19 cellular contexts compared by ENCODE assay signal in the genomic region with DNA sequence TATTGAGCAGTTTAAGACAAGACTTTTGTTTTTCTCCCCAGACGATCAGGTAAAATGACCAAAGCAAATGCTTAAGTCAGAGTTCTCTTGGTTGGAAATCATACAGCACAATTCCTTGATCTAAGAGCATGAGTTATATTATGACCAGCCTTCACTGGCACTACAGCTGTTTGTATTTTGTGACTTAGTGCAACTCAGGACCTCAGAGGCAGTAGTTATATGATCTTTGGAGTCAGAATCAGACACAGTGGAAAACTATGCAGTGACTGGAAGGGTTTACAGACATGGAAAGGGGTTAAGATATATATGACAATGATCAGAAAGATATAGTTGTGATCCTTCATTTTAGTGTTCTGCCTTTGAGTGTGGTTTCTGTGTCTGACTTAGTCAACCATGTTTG. TPM values are rescaled to one million over a fixed set of nuclear protein-coding genes. Genes with fewer than 3 reads are reported as not detected.
A peak's percentile ranks its signal among the peaks of the same experiment; 100 is the strongest.
DNase-seq lines count a peak whose midpoint lies in the region; ATAC-seq, FAIRE-seq and TF ChIP-seq lines count a peak whose summit lies in the region.
"Had no signal": no experiment of that assay in that cellular context is flagged by ENCODE, and none has a peak within 500 bp of the region (broad histone marks: within the 10 kb centered on the region; RNA-seq: fewer than 3 reads in every experiment).

No MANE protein-coding gene starts in this region.

- peaks cover 16% of the 10 kb centered on the region for H4K20me1 ChIP-seq in keratinocyte (ENCODE audit: control insufficient read depth, extremely low read depth, insufficient read depth, low read length)

- peak; percentile 66 for FAIRE-seq in keratinocyte (lab: Jason Lieb, UNC)
- FAIRE-seq: K562 had no signal

- no peaks in the 10 kb centered on the region for H3K27me3 Mint-ChIP-seq in activated T-cell treated with anti-CD3 and anti-CD28 coated beads, Interleukin-2, amount 50 U/mL, for 24 hours
- H3K27me3 Mint-ChIP-seq in progenitor cell of endocrine pancreas, result no peaks in the 10 kb centered on the region

- no peaks in the 10 kb centered on the region for H3K9me1 ChIP-seq in keratinocyte (ENCODE audit: control insufficient read depth, extremely low read depth, insufficient read depth, low read length)

- no peak overlapping the region for H3K9ac ChIP-seq in keratinocyte (ENCODE audit: control insufficient read depth, extremely low read depth, insufficient read depth, low read length)

- no peak overlapping the region for H3K4me3 ChIP-seq in keratinocyte (ENCODE audit: control insufficient read depth in 2 of 3, extremely low read depth in 1 of 3, insufficient read depth in 2 of 3, low read depth in 1 of 3, low read length in 3 of 3)
- no peak overlapping the region for H3K4me3 ChIP-seq in body of pancreas
- H3K4me3 ChIP-seq: K562 had no signal

- peaks cover 85% of the 10 kb centered on the region for H3K36me3 Mint-ChIP-seq in activated T-cell treated with anti-CD3 and anti-CD28 coated beads, Interleukin-2, amount 50 U/mL, for 24 hours (ENCODE audit: low read depth)
- peaks cover 30% of the 10 kb centered on the region for H3K36me3 Mint-ChIP-seq in progenitor cell of endocrine pancreas (ENCODE audit: insufficient read depth)

- peaks cover 51% of the 10 kb centered on the region for H3K4me1 Mint-ChIP-seq in activated T-cell treated with anti-CD3 and anti-CD28 coated beads, Interleukin-2, amount 50 U/mL, for 24 hours (ENCODE audit: low read depth)
- peaks cover 16% of the 10 kb centered on the region for H3K4me1 Mint-ChIP-seq in progenitor cell of endocrine pancreas (ENCODE audit: low read depth)

- dilution Hi-C loops in keratinocyte (cut with MboI; ENCODE audit: extremely low pct_ligation_motif_present, low sequenced_read_pairs), result loop anchor here (25.0 kb wide), 1 partner anchor 95 kb away; no protein-coding TSS in a partner anchor

- DNase-seq in activated T-cell treated with anti-CD3 and anti-CD28 coated beads, Interleukin-2, amount 50 U/mL, for 24 hours, result no peak
- no peak for DNase-seq in activated T-cell treated with anti-CD3 and anti-CD28 coated beads for 4 hours
- DNase-seq in LHCN-M2 (ENCODE audit: low read depth), result peak; percentile 11
- no peak for DNase-seq in keratinocyte (ENCODE audit: low read depth, low spot score)
- no peak for DNase-seq in progenitor cell of endocrine pancreas (ENCODE audit: low spot score, unreplicated experiment)
- no peak for DNase-seq in DMS114 treated with DMSO at 0.1 percent for 48 hours (lab: John Stamatoyannopoulos, UW; ENCODE audit: unreplicated experiment)
- no peak for DNase-seq in body of pancreas
- DNase-seq in DMS53 treated with DMSO at 0.1 percent for 48 hours (lab: John Stamatoyannopoulos, UW; ENCODE audit: unreplicated experiment), result no peak
- DNase-seq: GF-D8; H7; MV-4-11; NCI-H1417 treated with DMSO at 0.1 percent for 48 hours; NCI-H1930; NCI-H2171; NCI-H446; NCI-H69; NK-92 treated with Interleukin-12 subunit alpha and Interleukin-12 subunit beta, amount 100 ng/mL, for 24 hours; SHP77 had no signal

- H3K36me3 ChIP-seq in keratinocyte (ENCODE audit: control insufficient read depth in 2 of 2, extremely low read depth in 1 of 2, insufficient read depth in 2 of 2, low read length in 2 of 2) (peaks cover 17 to 29% of the 10 kb centered on the region in 2 experiments), body of pancreas (replicated peaks in 1 of 2; ENCODE audit: insufficient read depth in 1 of 2, low read depth in 2 of 2) (peaks cover 0 to 16% of the 10 kb centered on the region in 2 donors)

- no peak overlapping the region for H3K4me3 Mint-ChIP-seq in activated T-cell treated with anti-CD3 and anti-CD28 coated beads, Interleukin-2, amount 50 U/mL, for 24 hours
- no peak overlapping the region for H3K4me3 Mint-ChIP-seq in progenitor cell of endocrine pancreas (ENCODE audit: low read depth)

- intact Hi-C loops in body of pancreas (cut with DNase I), result no loop called here

- H3K9me3 ChIP-seq in keratinocyte (ENCODE audit: control insufficient read depth, low read depth, low read length) (no peaks in the 10 kb centered on the region), body of pancreas (no peaks in the 10 kb centered on the region)

- H3K27ac ChIP-seq in keratinocyte (ENCODE audit: control insufficient read depth, insufficient read depth, low read length), result no peak overlapping the region
- H3K27ac ChIP-seq in body of pancreas, result no peak overlapping the region

- no peak for TF ChIP-seq POLR2A in body of pancreas (IDR thresholded peaks at IDR 0.05)

- 79 to 85% methylated on average over 1 of the region's 1 CpG for whole genome bisulfite sequencing in body of pancreas, 2 donors

- TF ChIP-seq CTCF in keratinocyte (optimal IDR thresholded peaks at IDR 0.05 in 1 of 3, IDR thresholded peaks at IDR 0.05 in 1 of 3, conservative IDR thresholded peaks at IDR 0.05 in 1 of 3; ENCODE audit: extremely low read depth in 1 of 3, insufficient read depth in 2 of 3, low read length in 3 of 3), result no peak
- no peak for TF ChIP-seq CTCF in progenitor cell of endocrine pancreas (IDR thresholded peaks at IDR 0.05; ENCODE audit: unreplicated experiment)
- TF ChIP-seq CTCF in body of pancreas (IDR thresholded peaks at IDR 0.05), result no peak

- no peak overlapping the region for H2AFZ ChIP-seq in keratinocyte (ENCODE audit: control insufficient read depth, low read length)

- peaks cover 85% of the 10 kb centered on the region for H3K79me2 ChIP-seq in keratinocyte (ENCODE audit: control insufficient read depth, insufficient read depth, low read length)

- ATAC-seq in body of pancreas, result no peak
- ATAC-seq: K562 had no signal

- no peaks in the 10 kb centered on the region for H3K9me3 Mint-ChIP-seq in activated T-cell treated with anti-CD3 and anti-CD28 coated beads, Interleukin-2, amount 50 U/mL, for 24 hours
- no peaks in the 10 kb centered on the region for H3K9me3 Mint-ChIP-seq in progenitor cell of endocrine pancreas (ENCODE audit: low read depth)

- H3K4me1 ChIP-seq in keratinocyte (ENCODE audit: control insufficient read depth, extremely low read depth, insufficient read depth, low read length) (no peaks in the 10 kb centered on the region), body of pancreas (peaks cover 7% of the 10 kb centered on the region)

- no peaks in the 10 kb centered on the region for H3K27me3 ChIP-seq in keratinocyte (ENCODE audit: control insufficient read depth, extremely low read depth, insufficient read depth, low read length)
- no peaks in the 10 kb centered on the region for H3K27me3 ChIP-seq in body of pancreas

- peak overlapping the region; percentile 23 for H3K27ac Mint-ChIP-seq in activated T-cell treated with anti-CD3 and anti-CD28 coated beads, Interleukin-2, amount 50 U/mL, for 24 hours
- peak overlapping the region; percentile 65 for H3K27ac Mint-ChIP-seq in progenitor cell of endocrine pancreas

- H3K4me2 ChIP-seq in keratinocyte (ENCODE audit: control insufficient read depth, extremely low read depth, insufficient read depth, low read depth, low read length), result no peak overlapping the region

RNA-seq across cellular contexts. Expression of a gene that starts 24.3 kb away (rescaled TPM):
- 120 and 122 TPM in 2 replicates for total RNA-seq in LHCN-M2 (2014; rRNA removed)
- 81.1 TPM for polyA plus RNA-seq in LHCN-M2 (2012)
- polyA plus RNA-seq in keratinocyte, result 141 to 253 TPM (median 168 TPM) in 3 replicates
- 60.5 TPM for polyA plus RNA-seq in keratinocyte (2011; ENCODE audit: low read depth)
- polyA plus RNA-seq in keratinocyte (2011; cell fraction: cytosol; rRNA removed), result 178 and 247 TPM in 2 replicates
- 110 and 116 TPM in 2 replicates for polyA plus RNA-seq in keratinocyte (2011; cell fraction: nucleus; rRNA removed)
- 81.0 and 118 TPM in 2 replicates for polyA plus RNA-seq in keratinocyte (2012; ENCODE audit: low replicate concordance)
- 132 to 176 TPM (median 171 TPM) in 3 replicates for polyA minus RNA-seq in keratinocyte
- polyA minus RNA-seq in keratinocyte (2011; cell fraction: cytosol; rRNA and poly(A)+ RNA removed), result 148 TPM
- 37.1 and 63.4 TPM in 2 replicates for polyA minus RNA-seq in keratinocyte (2011; cell fraction: nucleus; rRNA and poly(A)+ RNA removed)
- 153 and 171 TPM in 2 replicates for total RNA-seq in progenitor cell of endocrine pancreas
- 10 to 100 TPM; 47.1 to 50.6 TPM for total RNA-seq in body of pancreas
